Comparison of ENCODE assay signal across 17 cellular contexts in the genomic region with DNA sequence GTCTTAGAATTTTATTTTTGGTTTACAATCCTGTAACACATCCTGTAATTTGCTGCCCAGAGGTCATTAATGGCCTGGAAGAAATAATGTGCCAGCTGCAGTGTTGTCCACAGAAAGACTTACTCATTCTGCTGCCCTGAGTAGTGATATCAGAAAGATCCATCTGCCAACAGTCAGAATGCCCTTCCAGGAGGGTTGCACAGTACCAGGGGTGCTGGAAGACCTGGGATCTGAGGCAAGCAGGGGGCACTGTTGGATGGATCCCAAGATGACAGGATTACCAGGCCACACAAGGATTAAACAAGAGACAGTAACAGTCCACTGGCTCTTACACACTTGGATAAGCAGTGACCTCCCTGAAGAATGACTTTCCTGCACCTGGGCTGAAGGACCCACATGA.
A peak's percentile ranks its signal among the peaks of the same experiment; 100 is the strongest.
DNase-seq lines count a peak whose midpoint lies in the region; ATAC-seq and TF ChIP-seq lines count a peak whose summit lies in the region.
"Had no signal": no experiment of that assay in that cellular context is flagged by ENCODE, and none has a peak within 500 bp of the region (broad histone marks: within the 10 kb centered on the region; RNA-seq: fewer than 3 reads in every experiment).

No MANE protein-coding gene starts in this region.

- H3K4me3 ChIP-seq in HEK293 (ENCODE audit: low read depth, low read length) = no peak overlapping the region
- H3K4me3 ChIP-seq in mesenchymal stem cell (ENCODE audit: insufficient read depth in 1 of 2, low read depth in 1 of 2, low read length in 2 of 2) = no peak overlapping the region

- H4K91ac ChIP-seq in mesenchymal stem cell (ENCODE audit: low read length) = no peak overlapping the region

- H3K27ac ChIP-seq in HEK293 (ENCODE audit: extremely low read depth, low read depth, low read length) = no peak overlapping the region
- H3K27ac ChIP-seq in mesenchymal stem cell (ENCODE audit: low read length, poor library complexity, severe bottlenecking) = no peak overlapping the region

- H3K4me1 Mint-ChIP-seq in activated T-helper 1 cell treated with anti-CD3 and anti-CD28 coated beads, Interleukin-12 subunit alpha, Interleukin-12 subunit beta, Interleukin-2, Interleukin-4 antibody, amounts not matched to agents 30 ng/mL and 10 ng/mL and 1 ng/mL, durations not matched to agents 14 hours and 24 hours and 36 hours (ENCODE audit: low read depth) = no peaks in the 10 kb centered on the region
- H3K4me1 Mint-ChIP-seq: CD4-positive, CD25-positive, alpha-beta regulatory T cell had no signal

- POLR2A ChIA-PET in HEK293 (lab: Yijun Ruan, JAX) = no interaction called here

- in situ Hi-C loops in Caki2 (cut with HindIII; ENCODE audit: low pct_unique_long_range_greater_than_20kb, low sequenced_read_pairs) = no loop called here

- CTCF ChIA-PET in HEK293 (lab: Yijun Ruan, JAX) = no interaction called here

- no peak overlapping the region for H3K4me2 ChIP-seq in mesenchymal stem cell (ENCODE audit: low read length, poor library complexity, severe bottlenecking)

- DNase-seq in Caki2 (ENCODE audit: low read depth) (peak; percentile 8), amniotic epithelial cell (ENCODE audit: low read depth) (peak; percentile 21), mesenchymal stem cell (no peak), foreskin melanocyte (no peak)
- no peak for DNase-seq in activated T-helper 1 cell treated with anti-CD3 and anti-CD28 coated beads, Interleukin-12 subunit alpha, Interleukin-12 subunit beta, Interleukin-2, Interleukin-4 antibody, amounts not matched to agents 30 ng/mL and 10 ng/mL and 1 ng/mL, durations not matched to agents 14 hours and 24 hours and 36 hours (ENCODE audit: low spot score)
- DNase-seq: Caco-2; CD4-positive, CD25-positive, alpha-beta regulatory T cell; H7; NCI-H1436 treated with DMSO at 0.1 percent for 48 hours; NCI-H2081; NCI-H446; NCI-H748 treated with DMSO at 0.1 percent for 48 hours; Right ventricle myocardium superior had no signal

- TF ChIP-seq CTCF in HEK293 (tag by site-specific recombination; IDR thresholded peaks at IDR 0.05) = no peak

- no peak overlapping the region for H2BK120ac ChIP-seq in mesenchymal stem cell (ENCODE audit: low read depth, low read length)

- no peaks in the 10 kb centered on the region for H3K79me1 ChIP-seq in mesenchymal stem cell (replicated peaks; ENCODE audit: low read length, poor library complexity, severe bottlenecking)

- no peak overlapping the region for H2AFZ ChIP-seq in mesenchymal stem cell (ENCODE audit: low read depth, low read length)

- H4K8ac ChIP-seq in mesenchymal stem cell (ENCODE audit: low read length) = no peak overlapping the region

- peak overlapping the region; percentile 14 for H3K9ac ChIP-seq in mesenchymal stem cell (ENCODE audit: low read length)

- intact Hi-C loops in activated T-helper 1 cell treated with anti-CD3 and anti-CD28 coated beads, Interleukin-12 subunit alpha, Interleukin-12 subunit beta, Interleukin-2, Interleukin-4 antibody, amounts not matched to agents 30 ng/mL and 10 ng/mL and 1 ng/mL, durations not matched to agents 14 hours and 24 hours and 36 hours (cut with micrococcal nuclease) = no loop called here

- no peak overlapping the region for H3K27ac Mint-ChIP-seq in activated T-helper 1 cell treated with anti-CD3 and anti-CD28 coated beads, Interleukin-12 subunit alpha, Interleukin-12 subunit beta, Interleukin-2, Interleukin-4 antibody, amounts not matched to agents 30 ng/mL and 10 ng/mL and 1 ng/mL, durations not matched to agents 14 hours and 24 hours and 36 hours
- H3K27ac Mint-ChIP-seq: B cell had no signal

- no peak overlapping the region for H3K23ac ChIP-seq in mesenchymal stem cell (ENCODE audit: low read length in 2 of 2)

- H3K14ac ChIP-seq in mesenchymal stem cell (ENCODE audit: low read length in 2 of 2) = no peak overlapping the region

- H3K27me3 Mint-ChIP-seq in activated T-helper 1 cell treated with anti-CD3 and anti-CD28 coated beads, Interleukin-12 subunit alpha, Interleukin-12 subunit beta, Interleukin-2, Interleukin-4 antibody, amounts not matched to agents 30 ng/mL and 10 ng/mL and 1 ng/mL, durations not matched to agents 14 hours and 24 hours and 36 hours (ENCODE audit: insufficient read depth) = peaks cover 10% of the 10 kb centered on the region
- H3K27me3 Mint-ChIP-seq: B cell had no signal

- ATAC-seq in HG02884 (IDR thresholded peaks at IDR 0.05; ENCODE audit: unreplicated experiment) (no peak), HG03378 (IDR thresholded peaks at IDR 0.05; ENCODE audit: unreplicated experiment) (no peak)

- no peak overlapping the region for H3K18ac ChIP-seq in mesenchymal stem cell (ENCODE audit: low read depth in 1 of 2, low read length in 2 of 2)

- H3K4me3 Mint-ChIP-seq in activated T-helper 1 cell treated with anti-CD3 and anti-CD28 coated beads, Interleukin-12 subunit alpha, Interleukin-12 subunit beta, Interleukin-2, Interleukin-4 antibody, amounts not matched to agents 30 ng/mL and 10 ng/mL and 1 ng/mL, durations not matched to agents 14 hours and 24 hours and 36 hours = no peak overlapping the region
- H3K4me3 Mint-ChIP-seq: B cell; CD4-positive, CD25-positive, alpha-beta regulatory T cell had no signal

- H2BK5ac ChIP-seq in mesenchymal stem cell (ENCODE audit: low read depth, low read length, poor library complexity, severe bottlenecking) = no peak overlapping the region

- no peaks in the 10 kb centered on the region for H3K9me3 Mint-ChIP-seq in activated T-helper 1 cell treated with anti-CD3 and anti-CD28 coated beads, Interleukin-12 subunit alpha, Interleukin-12 subunit beta, Interleukin-2, Interleukin-4 antibody, amounts not matched to agents 30 ng/mL and 10 ng/mL and 1 ng/mL, durations not matched to agents 14 hours and 24 hours and 36 hours
- H3K9me3 Mint-ChIP-seq: CD4-positive, CD25-positive, alpha-beta regulatory T cell had no signal

- H3K36me3 ChIP-seq in HEK293 (ENCODE audit: control insufficient read depth in 2 of 2, insufficient read depth in 1 of 2, low read length in 2 of 2) (no peaks in the 10 kb centered on the region), mesenchymal stem cell (ENCODE audit: control insufficient read depth in 1 of 2, insufficient read depth in 2 of 2, low read depth in 1 of 2, low read length in 2 of 2) (no peaks in the 10 kb centered on the region)

- H3K4me1 ChIP-seq in HEK293 (ENCODE audit: control insufficient read depth, insufficient read depth, low read length) (no peaks in the 10 kb centered on the region), mesenchymal stem cell (ENCODE audit: control insufficient read depth, insufficient read depth, low read depth, low read length) (peaks cover 2% of the 10 kb centered on the region)

- H2BK15ac ChIP-seq in mesenchymal stem cell (ENCODE audit: low read depth, poor library complexity, severe bottlenecking) = no peak overlapping the region

- no peaks in the 10 kb centered on the region for H3K9me3 ChIP-seq in HEK293 (ENCODE audit: control insufficient read depth, insufficient read depth, low read depth, low read length)
- H3K9me3 ChIP-seq in mesenchymal stem cell (ENCODE audit: control insufficient read depth, low read length) = no peaks in the 10 kb centered on the region
- H3K9me3 ChIP-seq: Caco-2 had no signal

- no peak overlapping the region for H2AK5ac ChIP-seq in mesenchymal stem cell (ENCODE audit: low read length, severe bottlenecking)

- no peaks in the 10 kb centered on the region for H3K36me3 Mint-ChIP-seq in activated T-helper 1 cell treated with anti-CD3 and anti-CD28 coated beads, Interleukin-12 subunit alpha, Interleukin-12 subunit beta, Interleukin-2, Interleukin-4 antibody, amounts not matched to agents 30 ng/mL and 10 ng/mL and 1 ng/mL, durations not matched to agents 14 hours and 24 hours and 36 hours (ENCODE audit: low read depth)
- H3K36me3 Mint-ChIP-seq: CD4-positive, CD25-positive, alpha-beta regulatory T cell had no signal

- H2BK12ac ChIP-seq in mesenchymal stem cell (ENCODE audit: low read length in 2 of 2) = no peak overlapping the region

- no peak overlapping the region for H3K4ac ChIP-seq in mesenchymal stem cell (ENCODE audit: low read depth in 1 of 2, low read length in 2 of 2)

- peaks cover 12 to 26% of the 10 kb centered on the region in 2 experiments for H3K27me3 ChIP-seq in mesenchymal stem cell (ENCODE audit: control insufficient read depth in 1 of 2, insufficient read depth in 1 of 2, low read length in 2 of 2)

TF ChIP-seq in HEK293, 187 proteins besides CTCF, POLR2A, EP300 and RAD21:
- TF ChIP-seq ZNF114 (tag by site-specific recombination; IDR thresholded peaks at IDR 0.05) = no peak
- peak; percentile 79 for TF ChIP-seq GLIS1 (tag by site-specific recombination; IDR thresholded peaks at IDR 0.05)

Comparison
In these comparisons a context has a peak if more than half of its experiments do, and no peak if none do; other contexts are left out.
1. DNase-seq: peak in Caki2 (single experiment) and amniotic epithelial cell (single experiment); none in mesenchymal stem cell (single experiment), foreskin melanocyte (single experiment) and activated T-helper 1 cell treated with anti-CD3 and anti-CD28 coated beads, Interleukin-12 subunit alpha, Interleukin-12 subunit beta, Interleukin-2, Interleukin-4 antibody, amounts not matched to agents 30 ng/mL and 10 ng/mL and 1 ng/mL, durations not matched to agents 14 hours and 24 hours and 36 hours (single experiment).